Comparison of ENCODE assay signal across 10 cellular contexts in genomic region chr9:14221558-14221957, GRCh38.
DNase-seq lines count a peak whose midpoint lies in the region; ATAC-seq, FAIRE-seq and TF ChIP-seq lines count a peak whose summit lies in the region.
"Had no signal": no experiment of that assay in that cellular context is flagged by ENCODE, and none has a peak within 500 bp of the region (broad histone marks: within the 10 kb centered on the region; RNA-seq: fewer than 3 reads in every experiment).

No MANE protein-coding gene starts in this region.

- no peak overlapping the region for H2BK120ac ChIP-seq in mesenchymal stem cell (ENCODE audit: low read depth, low read length)

- H3K18ac ChIP-seq in mesenchymal stem cell (ENCODE audit: low read depth in 1 of 2, low read length in 2 of 2), result no peak overlapping the region

- TF ChIP-seq POLR2A in endothelial cell of umbilical vein (IDR thresholded peaks at IDR 0.05; ENCODE audit: low read depth, low read length), result no peak

- TF ChIP-seq CTCF in endothelial cell of umbilical vein (IDR thresholded peaks at IDR 0.05; ENCODE audit: extremely low read depth in 1 of 2, insufficient read depth in 1 of 2, low read depth in 1 of 2, low read length in 2 of 2), result no peak

- DNase-seq in AG08396 (ENCODE audit: low spot score) (peak; percentile 12), NCI-H460 (ENCODE audit: extremely low read depth, low read depth) (peak; percentile 65), endothelial cell of umbilical vein (ENCODE audit: low read depth, low spot score) (peak; percentile 86), mesenchymal stem cell (peak; percentile 40), NCI-H1105 (lab: John Stamatoyannopoulos, UW) (no peak), globus pallidus (ENCODE audit: low spot score) (no peak)
- DNase-seq: activated CD8-positive, alpha-beta memory T cell treated with anti-CD3 and anti-CD28 coated beads, Interleukin-2, amount 50 U/mL, for 48 hours; C1 segment of cervical spinal cord had no signal

- no peaks in the 10 kb centered on the region for H3K9me1 ChIP-seq in endothelial cell of umbilical vein (replicated peaks; ENCODE audit: control insufficient read depth, extremely low read depth, insufficient read depth, low read length)

- H2BK15ac ChIP-seq in mesenchymal stem cell (ENCODE audit: low read depth, poor library complexity, severe bottlenecking), result no peak overlapping the region

- BruUV-seq in endothelial cell of umbilical vein (replicated peaks; lab: Mats Ljungman, UMichigan), result no TSS peak

- H3K79me2 ChIP-seq in endothelial cell of umbilical vein (ENCODE audit: control insufficient read depth, insufficient read depth, low read length), result peaks cover 66% of the 10 kb centered on the region

- H4K20me1 ChIP-seq in endothelial cell of umbilical vein (replicated peaks; ENCODE audit: control insufficient read depth, extremely low read depth, insufficient read depth, low read length), result no peaks in the 10 kb centered on the region

- POLR2A ChIA-PET in endothelial cell of umbilical vein (lab: Charles Lee), result interaction anchor here (0.9 to 1.1 kb wide), 2 partner anchors 31 to 90 kb away, joined by 3 read pairs; no protein-coding TSS in a partner anchor

- H3K79me1 ChIP-seq in mesenchymal stem cell (replicated peaks; ENCODE audit: low read length, poor library complexity, severe bottlenecking), result peaks cover 13% of the 10 kb centered on the region

- FAIRE-seq in endothelial cell of umbilical vein (lab: Jason Lieb, UNC), result peak; percentile 94

- dilution Hi-C loops in endothelial cell of umbilical vein (cut with MboI; ENCODE audit: extremely low pct_ligation_motif_present, low sequenced_read_pairs), result no loop called here

- ATAC-seq in GM18498 (IDR thresholded peaks at IDR 0.05; ENCODE audit: unreplicated experiment), result no peak
- no peak for ATAC-seq in GM21447 (IDR thresholded peaks at IDR 0.05; ENCODE audit: unreplicated experiment)

- H3K4me1 ChIP-seq in endothelial cell of umbilical vein (ENCODE audit: control insufficient read depth, extremely low read depth, insufficient read depth, low read length) (peaks cover 50% of the 10 kb centered on the region), mesenchymal stem cell (ENCODE audit: control insufficient read depth, insufficient read depth, low read depth, low read length) (peaks cover 7% of the 10 kb centered on the region)

- H3K4me3 ChIP-seq in endothelial cell of umbilical vein (replicated peaks in 1 of 3; ENCODE audit: insufficient read depth in 1 of 3, low read depth in 1 of 3, low read length in 3 of 3) (no peak overlapping the region), mesenchymal stem cell (ENCODE audit: insufficient read depth in 1 of 2, low read depth in 1 of 2, low read length in 2 of 2) (no peak overlapping the region)

- no peak overlapping the region for H3K14ac ChIP-seq in mesenchymal stem cell (ENCODE audit: low read length in 2 of 2)

- H3K4me2 ChIP-seq in endothelial cell of umbilical vein (ENCODE audit: insufficient read depth, low read length) (peak overlapping the region; percentile 38), mesenchymal stem cell (ENCODE audit: low read length, poor library complexity, severe bottlenecking) (no peak overlapping the region)

- no peak overlapping the region for H4K91ac ChIP-seq in mesenchymal stem cell (ENCODE audit: low read length)

- CTCF ChIA-PET in endothelial cell of umbilical vein (lab: Charles Lee), result interaction anchor here (0.9 to 2.1 kb wide), 11 partner anchors 9 to 793 kb away, joined by 3 to 10 read pairs (median 4); no protein-coding TSS in a partner anchor

- H3K9ac ChIP-seq in endothelial cell of umbilical vein (replicated peaks; ENCODE audit: extremely low read depth, insufficient read depth, low read length), result peak overlapping the region; percentile 51
- no peak overlapping the region for H3K9ac ChIP-seq in mesenchymal stem cell (ENCODE audit: low read length)

- no peak overlapping the region for H2AK5ac ChIP-seq in mesenchymal stem cell (ENCODE audit: low read length, severe bottlenecking)

- H3K4ac ChIP-seq in mesenchymal stem cell (ENCODE audit: low read depth in 1 of 2, low read length in 2 of 2), result no peak overlapping the region

- H3K36me3 ChIP-seq in endothelial cell of umbilical vein (ENCODE audit: control insufficient read depth in 2 of 2, extremely low read depth in 1 of 2, insufficient read depth in 2 of 2, low read length in 2 of 2), result peaks cover 0 to 2% of the 10 kb centered on the region in 2 experiments
- peaks cover 0 to 6% of the 10 kb centered on the region in 2 experiments for H3K36me3 ChIP-seq in mesenchymal stem cell (ENCODE audit: control insufficient read depth in 1 of 2, insufficient read depth in 2 of 2, low read depth in 1 of 2, low read length in 2 of 2)

- H4K8ac ChIP-seq in mesenchymal stem cell (ENCODE audit: low read length), result no peak overlapping the region

- H3K27ac ChIP-seq in endothelial cell of umbilical vein (ENCODE audit: insufficient read depth, low read depth, low read length) (peak overlapping the region; percentile 86), mesenchymal stem cell (ENCODE audit: low read length, poor library complexity, severe bottlenecking) (peak overlapping the region; percentile 75)

- intact Hi-C loops in endothelial cell of umbilical vein (cut with micrococcal nuclease), result no loop called here

- H3K9me3 ChIP-seq in endothelial cell of umbilical vein (replicated peaks; ENCODE audit: control insufficient read depth, insufficient read depth, low read length) (no peaks in the 10 kb centered on the region), mesenchymal stem cell (ENCODE audit: control insufficient read depth, low read length) (no peaks in the 10 kb centered on the region)

- H2AFZ ChIP-seq in endothelial cell of umbilical vein (ENCODE audit: low read depth, low read length) (no peak overlapping the region), mesenchymal stem cell (ENCODE audit: low read depth, low read length) (no peak overlapping the region)

- no peak overlapping the region for H2BK5ac ChIP-seq in mesenchymal stem cell (ENCODE audit: low read depth, low read length, poor library complexity, severe bottlenecking)

- no peak overlapping the region for H3K23ac ChIP-seq in mesenchymal stem cell (ENCODE audit: low read length in 2 of 2)

- H3K27me3 ChIP-seq in endothelial cell of umbilical vein (ENCODE audit: control insufficient read depth in 2 of 2, insufficient read depth in 2 of 2, low read length in 2 of 2) (no peaks in the 10 kb centered on the region), mesenchymal stem cell (ENCODE audit: control insufficient read depth in 1 of 2, insufficient read depth in 1 of 2, low read length in 2 of 2) (no peaks in the 10 kb centered on the region)

- no peak overlapping the region for H2BK12ac ChIP-seq in mesenchymal stem cell (ENCODE audit: low read length in 2 of 2)

TF ChIP-seq in endothelial cell of umbilical vein, 7 proteins besides CTCF, POLR2A, EP300 and RAD21:
- peak; percentile 69 for TF ChIP-seq FOS (IDR thresholded peaks at IDR 0.05; ENCODE audit: borderline replicate concordance, insufficient read depth, low read length)
- TF ChIP-seq EZH2 (IDR thresholded peaks at IDR 0.05; ENCODE audit: borderline replicate concordance, low read depth, low read length, severe bottlenecking), result no peak
- TF ChIP-seq POLR2AphosphoS5 (IDR thresholded peaks at IDR 0.05; ENCODE audit: insufficient read depth, low read depth, low read length), result peak; percentile 47
- TF ChIP-seq GATA2 (IDR thresholded peaks at IDR 0.05; ENCODE audit: insufficient read depth, insufficient read length, low read depth, low read length), result no peak
- TF ChIP-seq JUN (IDR thresholded peaks at IDR 0.05; ENCODE audit: borderline replicate concordance, insufficient read depth, insufficient read length, low read depth), result peak; percentile 88
- TF ChIP-seq MAX (IDR thresholded peaks at IDR 0.05; ENCODE audit: insufficient read depth, insufficient read length), result no peak
- no peak for TF ChIP-seq MYC (IDR thresholded peaks at IDR 0.05; ENCODE audit: low read depth, low read length)

Comparison
In these comparisons a context has a peak if more than half of its experiments do, and no peak if none do; other contexts are left out.
1. DNase-seq: peak in AG08396 (single experiment), NCI-H460 (single experiment), endothelial cell of umbilical vein (single experiment) and mesenchymal stem cell (single experiment); none in NCI-H1105 (single experiment) and globus pallidus (single experiment).